In the genomic region with DNA sequence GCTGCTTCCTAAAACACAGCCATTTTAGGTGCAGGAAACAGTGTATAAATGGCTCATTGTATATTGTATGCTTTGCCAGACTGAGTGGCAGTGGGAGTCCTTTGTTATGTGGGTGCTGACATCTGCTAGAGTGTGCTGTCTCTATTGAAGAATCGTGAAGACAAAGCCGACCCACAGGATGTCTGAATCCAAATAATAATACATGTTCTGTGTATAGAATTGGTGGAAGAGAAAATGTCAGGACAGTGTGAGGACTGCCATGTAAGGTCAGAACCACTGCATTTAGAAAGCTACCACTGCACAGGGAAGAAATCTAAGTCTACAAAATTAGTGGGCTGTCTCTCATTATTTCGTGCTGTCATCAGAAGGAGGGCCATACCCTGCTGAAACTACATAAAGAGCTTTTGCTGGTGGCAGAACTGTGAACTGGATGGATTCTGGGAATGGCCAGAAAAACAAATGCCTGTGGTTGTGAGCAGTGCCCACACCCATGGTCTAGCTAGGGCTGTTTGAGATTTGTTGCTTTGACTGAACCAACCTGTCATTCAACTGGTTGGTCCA, we compare ENCODE assay signal across 9 cellular contexts. TPM values are rescaled to one million over a fixed set of nuclear protein-coding genes. Genes with fewer than 3 reads are reported as not detected.
A peak's percentile ranks its signal among the peaks of the same experiment; 100 is the strongest.
DNase-seq lines count a peak whose midpoint lies in the region; ATAC-seq and TF ChIP-seq lines count a peak whose summit lies in the region.
"Had no signal": no experiment of that assay in that cellular context is flagged by ENCODE, and none has a peak within 500 bp of the region (broad histone marks: within the 10 kb centered on the region; RNA-seq: fewer than 3 reads in every experiment).

No MANE protein-coding gene starts in this region.

- H3K4me1 ChIP-seq in PC-3 (ENCODE audit: insufficient read depth, low read length) (peaks cover 63% of the 10 kb centered on the region), esophagus (ENCODE audit: control insufficient read depth in 2 of 2, insufficient read depth in 2 of 2, low read length in 1 of 2) (no peaks in the 10 kb centered on the region), spleen (peaks cover 0 to 17% (median 5%) of the 10 kb centered on the region in 6 donors)

- H3K9ac ChIP-seq in PC-3 (ENCODE audit: low read length): peak overlapping the region; percentile 68; the same call in 1 of the 2 replicates

- H3K4me3 ChIP-seq in PC-3 (ENCODE audit: low read length) (peak overlapping the region; percentile 36; the same call in 1 of the 2 replicates), esophagus (ENCODE audit: low read depth in 1 of 2, low read length in 2 of 2) (peak overlapping the region; percentile 21 to 27), spleen (peak overlapping the region in 7 of 8 donors; percentile 7 to 66 (median 33))

- H3K4me2 ChIP-seq in PC-3 (ENCODE audit: low read length): peak overlapping the region; percentile 76

- BruUV-seq in PC-3 (replicated peaks; lab: Mats Ljungman, UMichigan): no TSS peak

- no peaks in the 10 kb centered on the region for H3K9me2 ChIP-seq in PC-3 (replicated peaks; ENCODE audit: low read length)

- H4K20me1 ChIP-seq in PC-3 (ENCODE audit: low read length): no peaks in the 10 kb centered on the region

- CTCF ChIA-PET in PC-3 (lab: Charles Lee): no interaction called here

- H3K9me3 ChIP-seq in PC-3 (ENCODE audit: low read length) (no peaks in the 10 kb centered on the region), esophagus (ENCODE audit: control insufficient read depth in 2 of 2, insufficient read depth in 1 of 2, low read depth in 1 of 2, low read length in 1 of 2) (no peaks in the 10 kb centered on the region), spleen (no peaks in the 10 kb centered on the region)

- WGBS in esophagus, 2 donors: 45 to 56% methylated on average over 3 of the region's 3 CpGs
- WGBS in spleen, 5 donors: 46 to 69% (median 59%) methylated on average over 3 of the region's 3 CpGs

- POLR2A ChIA-PET in PC-3 (lab: Charles Lee; ENCODE audit: unreplicated experiment): interaction anchor here (0.6 to 0.7 kb wide), 3 partner anchors 11 to 332 kb away, joined by 3 to 7 read pairs (median 4); no protein-coding TSS in a partner anchor

- H2AFZ ChIP-seq in PC-3 (ENCODE audit: low read length): peak overlapping the region; percentile 19; the same call in 1 of the 2 replicates

- H3K27me3 ChIP-seq in PC-3 (ENCODE audit: low read length): no peaks in the 10 kb centered on the region
- no peaks in the 10 kb centered on the region for H3K27me3 ChIP-seq in esophagus (ENCODE audit: control insufficient read depth in 1 of 2, insufficient read depth in 2 of 2, low read length in 2 of 2)
- H3K27me3 ChIP-seq in spleen (replicated peaks in 1 of 7): no peaks in the 10 kb centered on the region

- peaks cover 7% of the 10 kb centered on the region for H3F3A ChIP-seq in PC-3 (ENCODE audit: low read length, unreplicated experiment)

- TF ChIP-seq CTCF in PC-3 (conservative IDR thresholded peaks at IDR 0.05; ENCODE audit: low read depth, low read length): no peak
- TF ChIP-seq CTCF in spleen (IDR thresholded peaks at IDR 0.05 in 8 of 11, conservative IDR thresholded peaks at IDR 0.05 in 3 of 11): no peak

- ATAC-seq in PC-3: no peak
- no peak for ATAC-seq in GM21423 (IDR thresholded peaks at IDR 0.05; ENCODE audit: unreplicated experiment)
- ATAC-seq in GM21526 (IDR thresholded peaks at IDR 0.05; ENCODE audit: low FRiP score, unreplicated experiment): no peak
- ATAC-seq: left ventricle myocardium superior had no signal

- DNase-seq in H4 (ENCODE audit: low spot score) (peak; percentile 72), PC-3 (peak; percentile 55), spleen (no peak), epidermal melanocyte (ENCODE audit: insufficient read length, low spot score) (no peak), mesenteric fat pad (ENCODE audit: low spot score) (no peak)
- DNase-seq: left ventricle myocardium superior had no signal

- no peak for TF ChIP-seq POLR2A in spleen (IDR thresholded peaks at IDR 0.05)

- intact Hi-C loops in PC-3 (cut with micrococcal nuclease): loop anchor here (2.0 to 5.0 kb wide), 4 partner anchors 80 to 242 kb away; partner anchors contain the start of gene SPEF2
- intact Hi-C loops in spleen (cut with DNase I; ENCODE audit: low total_unique reads): no loop called here

- H3K36me3 ChIP-seq in PC-3 (ENCODE audit: low read depth, low read length) (0 out of 2 replicates have a peak, but pooled peaks cover 12% of the 10 kb centered on the region), esophagus (ENCODE audit: control insufficient read depth in 2 of 2, insufficient read depth in 2 of 2, low read length in 1 of 2) (no peaks in the 10 kb centered on the region), spleen (peaks cover 0 to 16% (median 0%) of the 10 kb centered on the region in 6 donors)

- peak overlapping the region; percentile 91 for H3K27ac ChIP-seq in PC-3 (ENCODE audit: low read length)
- no peak overlapping the region for H3K27ac ChIP-seq in esophagus (ENCODE audit: low read depth in 2 of 2, low read length in 1 of 2)
- peak overlapping the region in 7 of 8 donors; percentile 30 to 90 (median 67) for H3K27ac ChIP-seq in spleen

- H3K79me2 ChIP-seq in PC-3 (ENCODE audit: low read length): peaks cover 22% of the 10 kb centered on the region

RNA-seq across cellular contexts. Expression of gene IL7R, which starts 2.5 kb away (rescaled TPM):
- total RNA-seq in H4 (2014; rRNA removed; shearing (Covaris generic)): 9.0 and 10.6 TPM in 2 replicates
- total RNA-seq in PC-3 (2014; rRNA removed) (7.1 and 7.4 TPM in 2 replicates), spleen (100 to 1,000 TPM in 4 of 7 donors, 10 to 100 TPM in 3; 82.3 to 280 (median 130) TPM), mesenteric fat pad (5.2 TPM)
- polyA plus RNA-seq in esophagus (1 to 10 TPM; 2.5 to 2.7 TPM), spleen (10 to 100 TPM; 13.5 to 21.8 (median 16.3) TPM)

Comparison
In these comparisons a context has a peak if more than half of its experiments do, and no peak if none do; other contexts are left out.
1. DNase-seq: peak in H4 (single experiment) and PC-3 (single experiment); none in spleen (single experiment), epidermal melanocyte (single experiment) and mesenteric fat pad (single experiment).
2. H3K27ac ChIP-seq: peak in PC-3 (single experiment) and spleen (7 of 8); none in esophagus (0 of 2).
3. Peak in every context shown above with its lines, with median percentiles within 50 percentile points of each other: H3K4me3 ChIP-seq.